ENCODE assay signal across 37 cellular contexts in genomic region chrX:130385520-130385919, GRCh38. TPM values are rescaled to one million over a fixed set of nuclear protein-coding genes. Genes with fewer than 3 reads are reported as not detected.
"Had no signal": no experiment of that assay in that cellular context is flagged by ENCODE, and none has a peak within 500 bp of the region (broad histone marks: within the 10 kb centered on the region; RNA-seq: fewer than 3 reads in every experiment).

Gene GPR119 (minus strand): TSS chrX:130385674. CDS start chrX:130385447, 227 bp downstream.

- H3K4me1 ChIP-seq: esophagus squamous epithelium, heart right ventricle, left lung, parathyroid adenoma, prostate gland, sigmoid colon, stomach, thyroid gland had no signal

- H3K9ac ChIP-seq: parathyroid adenoma had no signal

- H3K9me3 ChIP-seq: esophagus squamous epithelium, heart right ventricle, left lung, mucosa of descending colon, neutrophil, prostate gland, sigmoid colon, thyroid gland had no signal

- H3K4me1 Mint-ChIP-seq: mesothelial cell of epicardium; naive B cell; neural crest cell; stimulated activated effector memory CD8-positive, alpha-beta T cell treated with anti-CD3 and anti-CD28 coated beads, Interleukin-12 subunit alpha, Interleukin-12 subunit beta, amount 100 ng/mL, for 72 hours had no signal

- H3K36me3 Mint-ChIP-seq: mesothelial cell of epicardium; naive B cell; natural killer cell treated with Interleukin-12 subunit alpha and Interleukin-12 subunit beta and Interleukin-15 and Interleukin-18, amount 100 ng/mL, for 72 hours; stimulated activated effector memory CD8-positive, alpha-beta T cell treated with anti-CD3 and anti-CD28 coated beads, Interleukin-12 subunit alpha, Interleukin-12 subunit beta, amount 100 ng/mL, for 72 hours had no signal

- H3K36me3 ChIP-seq: esophagus squamous epithelium, heart right ventricle, left lung, neutrophil, prostate gland, sigmoid colon, stomach, thyroid gland had no signal

- ATAC-seq: heart right ventricle; left cardiac atrium; left lung; mucosa of descending colon; right cardiac atrium; stimulated activated effector memory CD8-positive, alpha-beta T cell treated with anti-CD3 and anti-CD28 coated beads, Interleukin-12 subunit alpha, Interleukin-12 subunit beta, amount 100 ng/mL, for 72 hours had no signal

- H3K27me3 ChIP-seq: esophagus squamous epithelium, left lung, sigmoid colon, stomach, thyroid gland had no signal

- H3K4me3 ChIP-seq: coronary artery, esophagus squamous epithelium, heart right ventricle, left lung, mucosa of descending colon, prostate gland, sigmoid colon, stomach, thyroid gland had no signal

- H3K4me3 Mint-ChIP-seq: mesothelial cell of epicardium; naive B cell; natural killer cell treated with Interleukin-12 subunit alpha and Interleukin-12 subunit beta and Interleukin-15 and Interleukin-18, amount 100 ng/mL, for 72 hours; neural crest cell; stimulated activated effector memory CD8-positive, alpha-beta T cell treated with anti-CD3 and anti-CD28 coated beads, Interleukin-12 subunit alpha, Interleukin-12 subunit beta, amount 100 ng/mL, for 72 hours had no signal

- H3K9me3 Mint-ChIP-seq: natural killer cell treated with Interleukin-12 subunit alpha and Interleukin-12 subunit beta and Interleukin-15 and Interleukin-18, amount 100 ng/mL, for 72 hours; stimulated activated effector memory CD8-positive, alpha-beta T cell treated with anti-CD3 and anti-CD28 coated beads, Interleukin-12 subunit alpha, Interleukin-12 subunit beta, amount 100 ng/mL, for 72 hours had no signal

- DNase-seq: dermis blood vessel endothelial cell; effector memory CD4-positive, alpha-beta T cell; erythroblast; esophagus squamous epithelium; foreskin melanocyte; glutamatergic neuron; heart right ventricle; hippocampal formation; left cardiac atrium; left lung; mesenchymal stem cell; mucosa of descending colon; naive B cell; right cardiac atrium; sigmoid colon; stimulated activated CD4-positive, alpha-beta T cell treated with anti-CD3 and anti-CD28 coated beads, Interleukin-2, amount 100 ng/mL, for 24 hours; stimulated activated CD4-positive, alpha-beta T cell treated with anti-CD3 and anti-CD28 coated beads, Interleukin-4, amount 100 ng/mL, for 24 hours; stimulated activated naive CD4-positive, alpha-beta T cell treated with Interleukin-2 at 50 U/mL for 16 hours; stomach; thyroid gland; trophoblast cell had no signal

- H3K27ac Mint-ChIP-seq: mesothelial cell of epicardium; natural killer cell treated with Interleukin-12 subunit alpha and Interleukin-12 subunit beta and Interleukin-15 and Interleukin-18, amount 100 ng/mL, for 72 hours; stimulated activated effector memory CD8-positive, alpha-beta T cell treated with anti-CD3 and anti-CD28 coated beads, Interleukin-12 subunit alpha, Interleukin-12 subunit beta, amount 100 ng/mL, for 72 hours had no signal

RNA-seq across cellular contexts. Expression of gene GPR119, which starts in this region (rescaled TPM):
- total RNA-seq: dermis blood vessel endothelial cell; esophagus squamous epithelium; heart right ventricle; kidney epithelial cell; left cardiac atrium; left lung; lower leg skin; lung microvascular endothelial cell; mesothelial cell of epicardium; natural killer cell treated with Interleukin-12 subunit alpha and Interleukin-12 subunit beta and Interleukin-15 and Interleukin-18, amount 100 ng/mL, for 72 hours; neural crest cell; omental fat pad; right cardiac atrium; sigmoid colon; skeletal muscle tissue; subcutaneous adipose tissue; temporal lobe; thyroid gland; urinary bladder had no signal
